In the genomic region with DNA sequence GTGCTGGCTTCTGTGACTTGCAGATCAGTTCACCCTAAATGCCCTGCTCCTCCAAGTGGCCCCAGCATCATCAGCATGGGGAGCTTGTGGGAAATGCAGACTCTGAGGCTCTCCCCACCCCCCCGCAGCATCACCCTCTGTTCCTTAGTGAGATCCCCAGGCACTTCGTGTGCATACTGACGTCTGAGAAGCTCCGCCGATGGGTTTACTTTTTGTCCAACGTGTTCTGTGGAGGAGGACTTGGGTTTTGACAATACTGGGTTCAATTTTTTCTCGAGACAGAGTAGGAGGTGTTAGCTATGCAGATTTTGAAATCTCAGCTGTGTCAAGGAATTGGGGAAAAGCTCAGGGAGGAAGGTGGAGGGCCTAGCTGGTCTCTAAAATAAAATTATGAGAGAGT, we compare ENCODE assay signal across 17 cellular contexts. TPM values are rescaled to one million over a fixed set of nuclear protein-coding genes. Genes with fewer than 3 reads are reported as not detected.
A peak's percentile ranks its signal among the peaks of the same experiment; 100 is the strongest.
DNase-seq lines count a peak whose midpoint lies in the region; ATAC-seq and TF ChIP-seq lines count a peak whose summit lies in the region.
"Had no signal": no experiment of that assay in that cellular context is flagged by ENCODE, and none has a peak within 500 bp of the region (broad histone marks: within the 10 kb centered on the region; RNA-seq: fewer than 3 reads in every experiment).

No MANE protein-coding gene starts in this region.

- H3K27me3 Mint-ChIP-seq in activated naive CD4-positive, alpha-beta T cell treated with anti-CD3 and anti-CD28 coated beads, Interleukin-2, amount 50 U/mL, for 24 hours: no peaks in the 10 kb centered on the region
- no peaks in the 10 kb centered on the region for H3K27me3 Mint-ChIP-seq in T-cell
- H3K27me3 Mint-ChIP-seq in naive thymus-derived CD8-positive, alpha-beta T cell: no peaks in the 10 kb centered on the region

- peaks cover 1% of the 10 kb centered on the region for H3K36me3 Mint-ChIP-seq in activated naive CD4-positive, alpha-beta T cell treated with anti-CD3 and anti-CD28 coated beads, Interleukin-2, amount 50 U/mL, for 24 hours
- H3K36me3 Mint-ChIP-seq in T-cell: peaks cover 3% of the 10 kb centered on the region
- H3K36me3 Mint-ChIP-seq in naive thymus-derived CD8-positive, alpha-beta T cell: peaks cover 0 to 5% (median 0%) of the 10 kb centered on the region in 3 donors
- H3K36me3 Mint-ChIP-seq: CD14-positive monocyte had no signal

- DNase-seq in activated naive CD4-positive, alpha-beta T cell (lab: John Stamatoyannopoulos, UW): no peak
- DNase-seq in T-cell: no peak
- no peak for DNase-seq in naive thymus-derived CD8-positive, alpha-beta T cell
- DNase-seq in cerebellar nuclear complex (lab: John Stamatoyannopoulos, UW): no peak
- DNase-seq in GM10266 (ENCODE audit: extremely low spot score): no peak
- no peak for DNase-seq in DMS153 treated with DMSO at 0.1 percent for 48 hours (lab: John Stamatoyannopoulos, UW; ENCODE audit: unreplicated experiment)
- DNase-seq: HCEC 1CT, NCI-H1417 treated with DMSO at 0.1 percent for 48 hours, NCI-H1930, NCI-H446 treated with DMSO at 0.1 percent for 48 hours, NCI-H748 treated with DMSO at 0.1 percent for 48 hours, PC-9 had no signal

- H3K4me3 Mint-ChIP-seq in activated naive CD4-positive, alpha-beta T cell treated with anti-CD3 and anti-CD28 coated beads, Interleukin-2, amount 50 U/mL, for 24 hours: no peak overlapping the region
- H3K4me3 Mint-ChIP-seq in T-cell: no peak overlapping the region
- H3K4me3 Mint-ChIP-seq in naive thymus-derived CD8-positive, alpha-beta T cell: peak overlapping the region in 2 of 10 donors; percentile 22
- H3K4me3 Mint-ChIP-seq: CD14-positive monocyte had no signal

- TF ChIP-seq CTCF in GM10266 (IDR thresholded peaks at IDR 0.05; ENCODE audit: control insufficient read depth, insufficient read depth, low read depth, missing control alignments): no peak

- H3K27ac Mint-ChIP-seq in activated naive CD4-positive, alpha-beta T cell treated with anti-CD3 and anti-CD28 coated beads, Interleukin-2, amount 50 U/mL, for 24 hours: peak overlapping the region; percentile 87
- H3K27ac Mint-ChIP-seq in T-cell: peak overlapping the region; percentile 99 to 100
- H3K27ac Mint-ChIP-seq in naive thymus-derived CD8-positive, alpha-beta T cell: peak overlapping the region; percentile 68 to 100 (median 100)

- peaks cover 81% of the 10 kb centered on the region for H3K4me1 Mint-ChIP-seq in activated naive CD4-positive, alpha-beta T cell treated with anti-CD3 and anti-CD28 coated beads, Interleukin-2, amount 50 U/mL, for 24 hours
- H3K4me1 Mint-ChIP-seq in T-cell: peaks cover 79 to 84% (median 81%) of the 10 kb centered on the region in 3 donors
- H3K4me1 Mint-ChIP-seq in naive thymus-derived CD8-positive, alpha-beta T cell: peaks cover 59 to 87% (median 83%) of the 10 kb centered on the region in 4 donors

- CTCF ChIA-PET in T-cell (lab: Charles Lee): interaction anchor here in 1 of 2 donors (1.7 kb wide), 1 partner anchor 83 kb away, joined by 5 read pairs; no protein-coding TSS in a partner anchor

- ATAC-seq in T-cell (replicated peaks in 1 of 4) (no peak), HG03432 (IDR thresholded peaks at IDR 0.05; ENCODE audit: unreplicated experiment) (no peak)
- no peak for ATAC-seq in naive thymus-derived CD8-positive, alpha-beta T cell

- POLR2A ChIA-PET in T-cell (lab: Charles Lee): interaction anchor here in 1 of 2 donors (0.9 to 1.7 kb wide), 2 partner anchors 34 to 81 kb away, joined by 3 to 4 read pairs; no protein-coding TSS in a partner anchor
- POLR2A ChIA-PET in naive thymus-derived CD8-positive, alpha-beta T cell (lab: Charles Lee): interaction anchor here (0.7 to 7.7 kb wide), 4 partner anchors 24 to 69 kb away, joined by 3 to 190 read pairs (median 3); no protein-coding TSS in a partner anchor

- no peaks in the 10 kb centered on the region for H3K9me3 Mint-ChIP-seq in activated naive CD4-positive, alpha-beta T cell treated with anti-CD3 and anti-CD28 coated beads, Interleukin-2, amount 50 U/mL, for 24 hours
- no peaks in the 10 kb centered on the region for H3K9me3 Mint-ChIP-seq in T-cell
- H3K9me3 Mint-ChIP-seq in naive thymus-derived CD8-positive, alpha-beta T cell: peaks cover 0 to 3% (median 0%) of the 10 kb centered on the region in 9 donors

RNA-seq across cellular contexts. Expression of gene ZNF831, which starts 38.3 kb away (rescaled TPM):
- total RNA-seq in T-cell: 10 to 100 TPM; 23.1 to 48.0 (median 29.7) TPM
- total RNA-seq in naive thymus-derived CD8-positive, alpha-beta T cell: 10 to 100 TPM; 28.0 to 29.9 TPM
- polyA plus RNA-seq in naive thymus-derived CD8-positive, alpha-beta T cell: 1 to 10 TPM; 5.5 to 6.2 (median 5.9) TPM
- total RNA-seq: G401, PC-9, SJSA1 had no signal
